In genomic region chr1:110387048-110387748, GRCh38 we compare ENCODE assay signal across 2 cellular contexts.
TF ChIP-seq lines count a peak whose summit lies in the region.

No MANE protein-coding gene starts in this region.

TF ChIP-seq in A549, 52 proteins besides CTCF, POLR2A, EP300 and RAD21:
- TF ChIP-seq HEYL (CRISPR knock-in tag; IDR thresholded peaks at IDR 0.05) (no peak), MAFK (IDR thresholded peaks at IDR 0.05; ENCODE audit: partially characterized antibody) (peak; percentile 79)

TF ChIP-seq in GM12878, 131 proteins besides CTCF, POLR2A, EP300 and RAD21:
- TF ChIP-seq JUNB (IDR thresholded peaks at IDR 0.05) (peak; percentile 85), SUPT20H (IDR thresholded peaks at IDR 0.05; ENCODE audit: borderline replicate concordance, control insufficient read depth, low read depth, low read length) (no peak), NKRF (conservative IDR thresholded peaks at IDR 0.05) (no peak), CHD4 (IDR thresholded peaks at IDR 0.05) (no peak), RUNX3 (IDR thresholded peaks at IDR 0.05; ENCODE audit: low read length) (peak; percentile 34; the same call in 1 of the 2 replicates), SIN3A (IDR thresholded peaks at IDR 0.05; ENCODE audit: low read depth, low read length) (no peak), IKZF2 (IDR thresholded peaks at IDR 0.05) (peak in 1 of 2 experiments; percentile 25; a peak in 1 of 4 replicates)
